In the genomic region with DNA sequence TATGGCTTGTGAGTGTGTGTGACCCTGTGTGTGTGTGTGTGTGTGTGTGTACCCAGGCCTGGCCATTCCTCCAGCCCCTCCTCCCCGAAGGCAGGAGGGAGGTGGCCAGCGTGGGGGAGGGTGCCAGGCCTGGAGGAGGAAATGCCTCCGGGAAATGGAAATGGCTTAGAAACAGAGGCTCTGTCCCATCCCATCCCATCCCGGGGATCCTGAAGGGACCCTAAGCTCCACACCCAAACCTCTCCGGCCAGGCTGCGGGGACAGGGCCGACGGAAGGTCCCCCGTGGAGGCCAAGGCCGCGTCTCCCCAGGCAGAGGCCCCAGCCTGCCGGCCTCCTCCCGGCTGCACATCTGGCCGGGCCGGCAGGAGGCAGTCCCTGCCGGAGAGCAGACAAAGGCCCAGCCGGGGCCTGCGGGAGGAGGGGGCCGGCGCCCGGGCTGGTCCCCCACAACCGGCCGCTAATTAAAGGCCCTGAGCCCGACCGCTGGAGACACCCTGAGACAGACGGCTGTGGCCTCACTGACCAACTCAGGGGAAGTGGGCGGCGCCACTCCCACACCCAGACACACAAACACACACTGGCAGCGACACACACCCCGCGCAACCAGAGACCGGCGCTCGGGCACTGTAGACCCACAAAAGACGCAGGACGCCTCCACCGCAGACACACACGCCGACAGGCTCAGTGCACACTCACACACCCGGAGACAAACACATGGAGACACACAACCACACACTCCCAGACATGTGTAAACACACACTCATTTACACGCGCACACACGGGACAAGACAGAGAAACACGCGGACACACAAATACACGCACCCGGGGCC, we compare ENCODE assay signal across 8 cellular contexts. TPM values are rescaled to one million over a fixed set of nuclear protein-coding genes. Genes with fewer than 3 reads are reported as not detected.
A peak's percentile ranks its signal among the peaks of the same experiment; 100 is the strongest.
DNase-seq lines count a peak whose midpoint lies in the region; ATAC-seq and TF ChIP-seq lines count a peak whose summit lies in the region.

No MANE protein-coding gene starts in this region.

- H3K14ac ChIP-seq in mesenchymal stem cell (ENCODE audit: low read length in 2 of 2) = peak overlapping the region in 1 of 2 experiments; percentile 99

- H3K4me3 Mint-ChIP-seq in T-cell = peak overlapping the region; percentile 92 to 99 (median 94)
- peak overlapping the region; percentile 85 to 90 for H3K4me3 Mint-ChIP-seq in effector memory CD8-positive, alpha-beta T cell

- H3K27me3 ChIP-seq in mesenchymal stem cell (ENCODE audit: control insufficient read depth in 1 of 2, insufficient read depth in 1 of 2, low read length in 2 of 2) (no peaks in the 10 kb centered on the region), tibial artery (no peaks in the 10 kb centered on the region)

- peak overlapping the region; percentile 52 for H3K4me2 ChIP-seq in mesenchymal stem cell (ENCODE audit: low read length, poor library complexity, severe bottlenecking)

- peak overlapping the region; percentile 39 for H2AFZ ChIP-seq in mesenchymal stem cell (ENCODE audit: low read depth, low read length)

- POLR2A ChIA-PET in T-cell (lab: Charles Lee) = no interaction called here

- H3K23ac ChIP-seq in mesenchymal stem cell (ENCODE audit: low read length in 2 of 2) = no peak overlapping the region

- peak; percentile 24 to 31 for TF ChIP-seq CTCF in tibial artery (IDR thresholded peaks at IDR 0.05)

- H4K91ac ChIP-seq in mesenchymal stem cell (ENCODE audit: low read length) = peak overlapping the region; percentile 88

- H2BK5ac ChIP-seq in mesenchymal stem cell (ENCODE audit: low read depth, low read length, poor library complexity, severe bottlenecking) = peak overlapping the region; percentile 35

- H2BK15ac ChIP-seq in mesenchymal stem cell (ENCODE audit: low read depth, poor library complexity, severe bottlenecking) = peak overlapping the region; percentile 82

- H2BK12ac ChIP-seq in mesenchymal stem cell (ENCODE audit: low read length in 2 of 2) = peak overlapping the region; percentile 59 to 88

- H3K9me3 Mint-ChIP-seq in T-cell = no peaks in the 10 kb centered on the region
- H3K9me3 Mint-ChIP-seq in effector memory CD8-positive, alpha-beta T cell = no peaks in the 10 kb centered on the region

- CTCF ChIA-PET in T-cell (lab: Charles Lee) = no interaction called here

- H3K9ac ChIP-seq in mesenchymal stem cell (ENCODE audit: low read length) = peak overlapping the region; percentile 89

- H3K27ac ChIP-seq in mesenchymal stem cell (ENCODE audit: low read length, poor library complexity, severe bottlenecking) = peak overlapping the region; percentile 73
- peak overlapping the region; percentile 87 to 89 for H3K27ac ChIP-seq in tibial artery

- H3K36me3 Mint-ChIP-seq in T-cell = peaks cover 12% of the 10 kb centered on the region
- H3K36me3 Mint-ChIP-seq in effector memory CD8-positive, alpha-beta T cell (ENCODE audit: insufficient read depth) = peaks cover 6% of the 10 kb centered on the region

- peak overlapping the region; percentile 18 for H2AK5ac ChIP-seq in mesenchymal stem cell (ENCODE audit: low read length, severe bottlenecking)

- peaks cover 0 to 4% of the 10 kb centered on the region in 2 donors for H3K27me3 Mint-ChIP-seq in T-cell
- H3K27me3 Mint-ChIP-seq in effector memory CD8-positive, alpha-beta T cell = no peaks in the 10 kb centered on the region

- H3K4me3 ChIP-seq in mesenchymal stem cell (ENCODE audit: insufficient read depth in 1 of 2, low read depth in 1 of 2, low read length in 2 of 2) (peak overlapping the region; percentile 83 to 89), tibial artery (peak overlapping the region; percentile 82 to 86)

- peak overlapping the region; percentile 94 for H4K8ac ChIP-seq in mesenchymal stem cell (ENCODE audit: low read length)

- peak overlapping the region; percentile 82 to 94 for H3K27ac Mint-ChIP-seq in T-cell
- H3K27ac Mint-ChIP-seq in effector memory CD8-positive, alpha-beta T cell = peak overlapping the region; percentile 79 to 91

- peaks cover 7% of the 10 kb centered on the region for H3K9me3 ChIP-seq in mesenchymal stem cell (ENCODE audit: control insufficient read depth, low read length)
- peaks cover 0 to 5% (median 0%) of the 10 kb centered on the region in 3 donors for H3K9me3 ChIP-seq in tibial artery

- intact Hi-C loops in tibial artery (cut with DNase I; ENCODE audit: low total_unique reads) = no loop called here

- peak overlapping the region; percentile 49 to 90 for H3K4ac ChIP-seq in mesenchymal stem cell (ENCODE audit: low read depth in 1 of 2, low read length in 2 of 2)

- DNase-seq in GDM1 (lab: John Stamatoyannopoulos, UW) (peak; percentile 26), T-cell (peak in 4 of 34 experiments; percentile 15 to 28 (median 20)), mesenchymal stem cell (peak; percentile 83), tibial artery (peak; percentile 81 to 90), GM19240 (ENCODE audit: insufficient read length, low spot score) (no peak), NCI-H1694 treated with DMSO at 0.1 percent for 48 hours (lab: John Stamatoyannopoulos, UW) (no peak), D341Med (ENCODE audit: low spot score) (no peak)
- no peak for DNase-seq in effector memory CD8-positive, alpha-beta T cell

- peaks cover 33 to 50% (median 46%) of the 10 kb centered on the region in 3 donors for H3K4me1 Mint-ChIP-seq in T-cell
- H3K4me1 Mint-ChIP-seq in effector memory CD8-positive, alpha-beta T cell (ENCODE audit: low read depth in 2 of 2) = peaks cover 29 to 42% of the 10 kb centered on the region in 2 donors

- peaks cover 6 to 17% of the 10 kb centered on the region in 2 experiments for H3K36me3 ChIP-seq in mesenchymal stem cell (ENCODE audit: control insufficient read depth in 1 of 2, insufficient read depth in 2 of 2, low read depth in 1 of 2, low read length in 2 of 2)
- peaks cover 9 to 14% (median 13%) of the 10 kb centered on the region in 3 donors for H3K36me3 ChIP-seq in tibial artery

- peaks cover 25% of the 10 kb centered on the region for H3K79me1 ChIP-seq in mesenchymal stem cell (replicated peaks; ENCODE audit: low read length, poor library complexity, severe bottlenecking)

- H3K4me1 ChIP-seq in mesenchymal stem cell (ENCODE audit: control insufficient read depth, insufficient read depth, low read depth, low read length) (peaks cover 26% of the 10 kb centered on the region), tibial artery (peaks cover 0 to 51% (median 32%) of the 10 kb centered on the region in 4 donors)

- peak in 2 of 4 experiments; percentile 27 to 29 for ATAC-seq in T-cell (replicated peaks in 1 of 4)
- ATAC-seq in effector memory CD8-positive, alpha-beta T cell (replicated peaks) = peak; percentile 19

- H3K18ac ChIP-seq in mesenchymal stem cell (ENCODE audit: low read depth in 1 of 2, low read length in 2 of 2) = peak overlapping the region; percentile 75 to 97

- H2BK120ac ChIP-seq in mesenchymal stem cell (ENCODE audit: low read depth, low read length) = no peak overlapping the region

- under 1% methylated on average over 44 of the region's 47 CpGs for WGBS in mesenchymal stem cell

RNA-seq across cellular contexts. Expression of a gene that starts 1.1 kb away (rescaled TPM):
- 100 to 1,000 TPM in 1 of 5 donors, 10 to 100 TPM in 4; 57.2 to 103 (median 80.1) TPM for total RNA-seq in T-cell
- polyA plus RNA-seq in mesenchymal stem cell (2013, experiment 1 of 2) = 7.4 TPM
- 7.7 TPM for polyA plus RNA-seq in mesenchymal stem cell (2013, experiment 2 of 2)

RNA-seq across cellular contexts. Expression of a gene that starts 21.0 kb away (rescaled TPM):
- not detected for total RNA-seq in T-cell
- not detected for polyA plus RNA-seq in mesenchymal stem cell (2013, experiment 1 of 2)
- polyA plus RNA-seq in mesenchymal stem cell (2013, experiment 2 of 2) = not detected

RNA-seq across cellular contexts. Expression of a gene that starts 32.2 kb away (rescaled TPM):
- total RNA-seq in T-cell = 100 to 1,000 TPM; 109 to 363 (median 277) TPM
- polyA plus RNA-seq in mesenchymal stem cell (2013, experiment 1 of 2) = 0.41 TPM
- 0.27 TPM for polyA plus RNA-seq in mesenchymal stem cell (2013, experiment 2 of 2)

Comparison
In these comparisons a context has a peak if more than half of its experiments do, and no peak if none do; other contexts are left out.
1. DNase-seq: peak in GDM1 (single experiment), mesenchymal stem cell (single experiment) and tibial artery (2 of 2); none in effector memory CD8-positive, alpha-beta T cell (0 of 3), GM19240 (single experiment), NCI-H1694 treated with DMSO at 0.1 percent for 48 hours (single experiment) and D341Med (single experiment).